ENCODE assay signal across 2 cellular contexts in the genomic region with DNA sequence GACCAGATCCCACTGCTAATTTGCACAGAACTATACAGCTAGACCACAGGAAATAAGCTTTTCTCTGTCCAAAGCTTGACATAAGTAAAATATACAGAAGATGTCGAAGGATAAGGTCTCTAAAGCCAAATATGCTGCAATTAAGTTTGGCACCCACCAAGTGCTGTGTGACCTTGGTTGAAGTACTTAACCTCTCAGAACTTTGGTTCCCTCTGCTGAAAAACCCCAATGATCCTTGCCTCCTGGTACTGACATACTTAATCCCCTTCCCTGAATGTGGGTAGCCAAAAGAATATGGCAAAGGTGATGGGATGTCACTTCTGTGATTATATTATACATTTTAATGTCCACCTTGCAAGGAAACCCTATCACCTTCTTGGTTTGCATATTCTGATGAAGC.
A peak's percentile ranks its signal among the peaks of the same experiment; 100 is the strongest.
TF ChIP-seq lines count a peak whose summit lies in the region.

No MANE protein-coding gene starts in this region.

TF ChIP-seq in HepG2, 621 proteins besides CTCF, POLR2A, EP300 and RAD21:
- TF ChIP-seq ZNF768 (CRISPR knock-in tag; IDR thresholded peaks at IDR 0.05) (peak; percentile 76; the same call in 1 of the 2 replicates), ZMYM3 (CRISPR knock-in tag; IDR thresholded peaks at IDR 0.05) (peak; percentile 52; the same call in 1 of the 2 replicates), HNF4G (IDR thresholded peaks at IDR 0.05; ENCODE audit: borderline replicate concordance, low read depth, low read length) (no peak), HNF4G (CRISPR knock-in tag; IDR thresholded peaks at IDR 0.05; ENCODE audit: borderline replicate concordance, low read depth) (no peak)
TF ChIP-seq in HepG2: peak in this region for 2.

TF ChIP-seq in K562, 482 proteins besides CTCF, POLR2A, EP300 and RAD21:
- no peak for TF ChIP-seq U2AF2 (optimal IDR thresholded peaks at IDR 0.05; ENCODE audit: low read depth, low read length)
- TF ChIP-seq RHOXF2B (CRISPR knock-in tag; conservative IDR thresholded peaks at IDR 0.05): no peak
- TF ChIP-seq RBM25 (IDR thresholded peaks at IDR 0.05; ENCODE audit: low read depth, low read length, severe bottlenecking): peak; percentile 10
- no peak for TF ChIP-seq MBD2 (IDR thresholded peaks at IDR 0.05; ENCODE audit: borderline replicate concordance, low read depth)
TF ChIP-seq in K562: peak in this region for 1.
